Comparison of ENCODE assay signal across 8 cellular contexts in the genomic region with DNA sequence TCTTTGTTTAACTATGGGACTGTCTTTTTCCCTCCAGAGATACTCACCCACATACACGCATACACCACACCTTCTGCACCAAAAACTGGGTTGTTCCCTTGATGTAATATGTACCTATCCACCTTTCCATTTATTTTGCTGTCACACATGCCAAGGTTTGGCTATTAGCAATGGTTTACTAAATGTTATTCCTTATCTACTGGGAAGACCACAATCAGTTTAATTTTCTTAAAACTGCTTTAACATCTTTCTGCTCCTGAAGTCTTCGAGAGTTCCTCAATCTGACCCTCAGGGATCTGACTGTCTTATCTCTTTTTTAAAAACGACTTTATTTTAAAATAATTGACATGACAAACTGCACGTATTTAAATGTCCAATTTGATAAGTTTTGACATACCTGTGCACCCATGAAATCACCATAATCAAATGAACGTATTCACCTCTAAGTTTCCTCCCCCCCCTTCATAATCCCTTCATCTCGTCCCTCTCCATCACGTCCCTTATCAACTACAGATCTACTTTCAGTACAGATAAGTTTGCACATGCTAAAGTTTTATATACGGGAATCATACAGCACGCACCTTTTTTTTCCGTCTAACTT. TPM values are rescaled to one million over a fixed set of nuclear protein-coding genes. Genes with fewer than 3 reads are reported as not detected.
DNase-seq lines count a peak whose midpoint lies in the region; ATAC-seq and TF ChIP-seq lines count a peak whose summit lies in the region.

No MANE protein-coding gene starts in this region.

- H2AFZ ChIP-seq in hepatocyte, result peak overlapping the region; percentile 89

- H3K4me1 ChIP-seq in hepatocyte (ENCODE audit: insufficient read depth), result peaks cover 9% of the 10 kb centered on the region

- peak overlapping the region; percentile 73 for H3K4me2 ChIP-seq in hepatocyte

- no peak for TF ChIP-seq CTCF in VCaP (conservative IDR thresholded peaks at IDR 0.05)
- no peak for TF ChIP-seq CTCF in hepatocyte (IDR thresholded peaks at IDR 0.05; ENCODE audit: poor library complexity)

- DNase-seq in activated naive CD4-positive, alpha-beta T cell treated with anti-CD3 and anti-CD28 coated beads, Interleukin-2, amount 50 U/mL, for 16 hours, result no peak
- DNase-seq in hepatocyte (ENCODE audit: low spot score) (no peak), G401 (ENCODE audit: low spot score) (no peak), ACHN (no peak), posterior vena cava (ENCODE audit: low spot score) (no peak)
- no peak for DNase-seq in stimulated activated naive B cell treated with anti-CD40 and anti-IgM and Interleukin-4, amounts not matched to agents 10 μg/mL and 1 μg/mL and 100 μg/mL, for 72 hours

- H3K9me3 Mint-ChIP-seq in activated naive CD4-positive, alpha-beta T cell treated with anti-CD3 and anti-CD28 coated beads, Interleukin-2, amount 50 U/mL, for 24 hours, result no peaks in the 10 kb centered on the region
- no peaks in the 10 kb centered on the region for H3K9me3 Mint-ChIP-seq in stimulated activated naive B cell treated with anti-CD40 and anti-IgM and Interleukin-4, amounts not matched to agents 10 μg/mL and 1 μg/mL and 100 μg/mL, for 72 hours

- H3K27me3 ChIP-seq in hepatocyte, result no peaks in the 10 kb centered on the region

- WGBS in hepatocyte (ENCODE audit: low lambda C conversion rate, missing lambda C conversion rate), result 54% methylated on average over 10 of the region's 10 CpGs

- H3K4me1 Mint-ChIP-seq in activated naive CD4-positive, alpha-beta T cell treated with anti-CD3 and anti-CD28 coated beads, Interleukin-2, amount 50 U/mL, for 24 hours, result peaks cover 46% of the 10 kb centered on the region
- peaks cover 18 to 49% of the 10 kb centered on the region in 2 donors for H3K4me1 Mint-ChIP-seq in stimulated activated naive B cell treated with anti-CD40 and anti-IgM and Interleukin-4, amounts not matched to agents 10 μg/mL and 1 μg/mL and 100 μg/mL, for 72 hours

- peaks cover 40% of the 10 kb centered on the region for H3K79me2 ChIP-seq in hepatocyte

- peak overlapping the region; percentile 71 for H3K4me3 ChIP-seq in hepatocyte

- H3K36me3 ChIP-seq in hepatocyte (replicated peaks; ENCODE audit: insufficient read depth, low read depth), result no peaks in the 10 kb centered on the region

- H3K27me3 Mint-ChIP-seq in activated naive CD4-positive, alpha-beta T cell treated with anti-CD3 and anti-CD28 coated beads, Interleukin-2, amount 50 U/mL, for 24 hours, result no peaks in the 10 kb centered on the region
- no peaks in the 10 kb centered on the region for H3K27me3 Mint-ChIP-seq in stimulated activated naive B cell treated with anti-CD40 and anti-IgM and Interleukin-4, amounts not matched to agents 10 μg/mL and 1 μg/mL and 100 μg/mL, for 72 hours

- in situ Hi-C loops in G401 (cut with HindIII; ENCODE audit: low sequenced_read_pairs) (no loop called here), ACHN (cut with HindIII; ENCODE audit: low pct_ligation_motif_present, low pct_unique_long_range_greater_than_20kb, low sequenced_read_pairs) (no loop called here)

- peak overlapping the region; percentile 99 for H3K4me3 Mint-ChIP-seq in activated naive CD4-positive, alpha-beta T cell treated with anti-CD3 and anti-CD28 coated beads, Interleukin-2, amount 50 U/mL, for 24 hours
- peak overlapping the region; percentile 99 to 100 for H3K4me3 Mint-ChIP-seq in stimulated activated naive B cell treated with anti-CD40 and anti-IgM and Interleukin-4, amounts not matched to agents 10 μg/mL and 1 μg/mL and 100 μg/mL, for 72 hours

- peaks cover 7% of the 10 kb centered on the region for H3K36me3 Mint-ChIP-seq in activated naive CD4-positive, alpha-beta T cell treated with anti-CD3 and anti-CD28 coated beads, Interleukin-2, amount 50 U/mL, for 24 hours
- H3K36me3 Mint-ChIP-seq in stimulated activated naive B cell treated with anti-CD40 and anti-IgM and Interleukin-4, amounts not matched to agents 10 μg/mL and 1 μg/mL and 100 μg/mL, for 72 hours, result peaks cover 28 to 31% of the 10 kb centered on the region in 2 donors

- peak overlapping the region; percentile 91 for H3K27ac ChIP-seq in VCaP
- H3K27ac ChIP-seq in hepatocyte, result peak overlapping the region; percentile 99

- peak in 1 of 2 donors; percentile 5 for ATAC-seq in stimulated activated naive B cell treated with anti-CD40 and anti-IgM and Interleukin-4, amounts not matched to agents 10 μg/mL and 1 μg/mL and 100 μg/mL, for 72 hours (replicated peaks)

- H3K9me2 ChIP-seq in hepatocyte (replicated peaks; ENCODE audit: insufficient read depth), result no peaks in the 10 kb centered on the region

- H3K9me3 ChIP-seq in hepatocyte (ENCODE audit: low read depth), result no peaks in the 10 kb centered on the region

- peak overlapping the region; percentile 96 for H3K27ac Mint-ChIP-seq in activated naive CD4-positive, alpha-beta T cell treated with anti-CD3 and anti-CD28 coated beads, Interleukin-2, amount 50 U/mL, for 24 hours
- H3K27ac Mint-ChIP-seq in stimulated activated naive B cell treated with anti-CD40 and anti-IgM and Interleukin-4, amounts not matched to agents 10 μg/mL and 1 μg/mL and 100 μg/mL, for 72 hours, result peak overlapping the region; percentile 100

- intact Hi-C loops in posterior vena cava (cut with DNase I), result no loop called here

- peaks cover 27% of the 10 kb centered on the region for H4K20me1 ChIP-seq in hepatocyte (ENCODE audit: insufficient read depth, poor library complexity, severe bottlenecking)

RNA-seq across cellular contexts. Expression of a gene that starts 0.8 kb away (rescaled TPM):
- total RNA-seq in hepatocyte (58.3 and 59.0 TPM in 2 replicates), posterior vena cava (10 to 100 TPM; 37.1 to 47.8 TPM)
- polyA plus RNA-seq in hepatocyte, result 12.1 and 12.2 TPM in 2 replicates
- total RNA-seq in G401 (2014; rRNA removed; shearing (Covaris generic)), result 28.4 and 45.5 TPM in 2 replicates
